ENCODE assay signal across 12 cellular contexts in the genomic region with DNA sequence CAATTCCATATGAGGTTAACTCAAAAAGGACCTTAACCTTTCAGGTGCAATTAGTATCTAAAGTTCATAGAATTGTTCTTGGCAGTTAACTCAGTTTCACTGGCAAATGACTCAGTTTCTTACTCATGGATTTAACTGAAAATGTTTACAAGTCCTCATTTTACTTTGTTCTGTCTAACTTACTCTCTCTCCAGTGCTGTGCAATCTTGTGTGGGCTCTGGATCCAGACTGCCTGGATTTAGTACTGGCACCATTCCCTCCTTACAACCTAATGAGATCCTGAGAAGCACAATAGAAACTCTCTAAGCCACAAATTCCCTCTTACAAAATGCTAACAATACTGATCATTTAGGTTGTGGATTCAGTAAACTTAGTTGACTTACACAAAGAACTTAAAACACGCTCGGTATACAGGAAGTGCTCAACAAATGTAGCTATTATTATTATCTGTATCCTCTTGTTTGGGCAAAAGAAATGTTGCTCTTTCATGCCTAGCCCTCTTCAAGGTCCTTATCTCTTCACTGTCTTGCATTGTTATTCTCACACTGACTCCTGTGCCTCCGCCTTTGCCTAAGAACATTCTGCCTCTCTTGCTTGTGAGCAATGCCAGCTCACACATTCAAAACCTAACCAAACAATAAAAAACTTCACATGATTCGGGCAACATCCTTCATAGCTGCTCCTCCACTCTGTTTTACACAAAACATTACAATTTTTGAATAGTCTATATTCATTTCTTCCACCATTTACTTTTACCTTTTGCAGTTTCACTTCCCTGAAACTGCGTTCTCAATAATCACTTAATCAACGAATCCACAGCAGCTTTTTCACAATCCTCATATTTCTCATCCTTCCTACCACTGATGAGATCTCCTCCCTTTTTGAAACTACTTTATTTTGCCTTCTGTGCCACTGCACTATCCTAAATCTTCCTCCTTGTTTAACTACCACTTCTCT.
DNase-seq lines count a peak whose midpoint lies in the region; ATAC-seq and TF ChIP-seq lines count a peak whose summit lies in the region.
"Had no signal": no experiment of that assay in that cellular context is flagged by ENCODE, and none has a peak within 500 bp of the region (broad histone marks: within the 10 kb centered on the region; RNA-seq: fewer than 3 reads in every experiment).

No MANE protein-coding gene starts in this region.

- TF ChIP-seq CTCF in PC-3 (conservative IDR thresholded peaks at IDR 0.05; ENCODE audit: low read depth, low read length) (no peak), fibroblast of mammary gland (conservative IDR thresholded peaks at IDR 0.05; ENCODE audit: control insufficient read depth, insufficient read depth, low read depth, low read length) (no peak), tibial artery (IDR thresholded peaks at IDR 0.05) (no peak), colonic mucosa (IDR thresholded peaks at IDR 0.05) (no peak)

- H4K20me1 ChIP-seq in PC-3 (ENCODE audit: low read length), result no peaks in the 10 kb centered on the region

- BruUV-seq in PC-3 (replicated peaks; lab: Mats Ljungman, UMichigan), result no TSS peak

- no peak overlapping the region for H3K9ac ChIP-seq in PC-3 (ENCODE audit: low read length)
- no peak overlapping the region for H3K9ac ChIP-seq in colonic mucosa (ENCODE audit: low read depth in 2 of 2, low read length in 2 of 2)

- H3K4me3 ChIP-seq in PC-3 (ENCODE audit: low read length), result no peak overlapping the region
- no peak overlapping the region for H3K4me3 ChIP-seq in fibroblast of mammary gland (ENCODE audit: control insufficient read depth, low read depth, low read length)
- H3K4me3 ChIP-seq in tibial artery, result no peak overlapping the region
- no peak overlapping the region for H3K4me3 ChIP-seq in colonic mucosa

- H3K4me2 ChIP-seq in PC-3 (ENCODE audit: low read length), result no peak overlapping the region

- H3K27ac ChIP-seq in PC-3 (ENCODE audit: low read length), result peak overlapping the region; percentile 23; the same call in 1 of the 2 replicates
- H3K27ac ChIP-seq in tibial artery, result peak overlapping the region; percentile 51 to 64
- no peak overlapping the region for H3K27ac ChIP-seq in colonic mucosa

- peak; percentile 4 for DNase-seq in NOMO-1 treated with DMSO at 0.1 percent for 48 hours (lab: John Stamatoyannopoulos, UW; ENCODE audit: unreplicated experiment)
- no peak for DNase-seq in NOMO-1 treated with dmso at 0.1 percent for 144 hours (lab: John Stamatoyannopoulos, UW; ENCODE audit: unreplicated experiment)
- peak; percentile 5 for DNase-seq in PC-3
- DNase-seq in fibroblast of mammary gland (ENCODE audit: low read depth), result peak; percentile 79
- no peak for DNase-seq in tibial artery
- DNase-seq in superior temporal gyrus (ENCODE audit: extremely low spot score), result no peak
- no peak for DNase-seq in colonic mucosa
- no peak for DNase-seq in DMS53 (lab: John Stamatoyannopoulos, UW)
- DNase-seq: DMS79, left cardiac atrium, NCI-H1105, posterior cingulate gyrus had no signal

- H3K36me3 ChIP-seq in PC-3 (ENCODE audit: low read depth, low read length) (no peaks in the 10 kb centered on the region), tibial artery (peaks cover 18 to 32% (median 22%) of the 10 kb centered on the region in 3 donors), colonic mucosa (no peaks in the 10 kb centered on the region)

- no peaks in the 10 kb centered on the region for H3K9me2 ChIP-seq in PC-3 (replicated peaks; ENCODE audit: low read length)

- H3K4me1 ChIP-seq in PC-3 (ENCODE audit: insufficient read depth, low read length), result 0 out of 2 replicates have a peak, but pooled peaks cover 3% of the 10 kb centered on the region
- peaks cover 0 to 60% (median 22%) of the 10 kb centered on the region in 4 donors for H3K4me1 ChIP-seq in tibial artery
- no peaks in the 10 kb centered on the region for H3K4me1 ChIP-seq in colonic mucosa

- no peak overlapping the region for H2AFZ ChIP-seq in PC-3 (ENCODE audit: low read length)

- intact Hi-C loops in PC-3 (cut with micrococcal nuclease) (no loop called here), tibial artery (cut with DNase I; ENCODE audit: low total_unique reads) (no loop called here), colonic mucosa (cut with DNase I) (no loop called here)

- no peaks in the 10 kb centered on the region for H3K27me3 ChIP-seq in PC-3 (ENCODE audit: low read length)
- no peaks in the 10 kb centered on the region for H3K27me3 ChIP-seq in tibial artery
- no peaks in the 10 kb centered on the region for H3K27me3 ChIP-seq in colonic mucosa

- H3K79me2 ChIP-seq in PC-3 (ENCODE audit: low read length), result no peaks in the 10 kb centered on the region

- H3F3A ChIP-seq in PC-3 (ENCODE audit: low read length, unreplicated experiment), result no peaks in the 10 kb centered on the region

- ATAC-seq in PC-3, result peak; percentile 64

- POLR2A ChIA-PET in PC-3 (lab: Charles Lee; ENCODE audit: unreplicated experiment), result no interaction called here

- no peaks in the 10 kb centered on the region for H3K9me3 ChIP-seq in PC-3 (ENCODE audit: low read length)
- H3K9me3 ChIP-seq in tibial artery, result no peaks in the 10 kb centered on the region
- H3K9me3 ChIP-seq in colonic mucosa, result no peaks in the 10 kb centered on the region

- CTCF ChIA-PET in PC-3 (lab: Charles Lee), result no interaction called here

Comparison
In these comparisons a context has a peak if more than half of its experiments do, and no peak if none do; other contexts are left out.
1. DNase-seq: peak in NOMO-1 treated with DMSO at 0.1 percent for 48 hours (single experiment), PC-3 (single experiment) and fibroblast of mammary gland (single experiment); none in NOMO-1 treated with dmso at 0.1 percent for 144 hours (single experiment), tibial artery (0 of 2), superior temporal gyrus (single experiment), colonic mucosa (single experiment) and DMS53 (single experiment).